In genomic region chr5:137888875-137889759, GRCh38 we compare ENCODE assay signal across 1 cellular context.
TF ChIP-seq lines count a peak whose summit lies in the region.

TSS of gene PKD2L2 (plus strand) at chr5:137889457. CDS start at chr5:137889492, 35 bp downstream.

TF ChIP-seq in K562, 482 proteins besides CTCF, POLR2A, EP300 and RAD21 (continued from another document and continues in another):
- TF ChIP-seq ILK (tag; IDR thresholded peaks at IDR 0.05; ENCODE audit: borderline replicate concordance, low read depth) (no peak), CHD1 (IDR thresholded peaks at IDR 0.05; ENCODE audit: low read length) (peak; percentile 39), ZNF830 (CRISPR knock-in tag; IDR thresholded peaks at IDR 0.05) (no peak), POU5F1 (IDR thresholded peaks at IDR 0.05; ENCODE audit: borderline replicate concordance, low read depth, low read length, partially characterized antibody) (peak; percentile 25), POLR2H (tag; IDR thresholded peaks at IDR 0.05; ENCODE audit: low read depth) (peak; percentile 89), RBM25 (IDR thresholded peaks at IDR 0.05; ENCODE audit: low read depth, low read length, severe bottlenecking) (peak; percentile 97), MEF2D (tag; conservative IDR thresholded peaks at IDR 0.05; ENCODE audit: low read depth) (no peak), PCBP1 (IDR thresholded peaks at IDR 0.05; ENCODE audit: low read depth, low read length, poor library complexity, severe bottlenecking) (no peak), ETS1 (conservative IDR thresholded peaks at IDR 0.05; ENCODE audit: control insufficient read depth, low read depth, low read length) (no peak; the same call in 1 of the 2 replicates), KLF13 (tag; IDR thresholded peaks at IDR 0.05; ENCODE audit: borderline replicate concordance, low read depth) (no peak), PURB (CRISPR knock-in tag; IDR thresholded peaks at IDR 0.05; ENCODE audit: low read depth) (no peak), BACH1 (tag; IDR thresholded peaks at IDR 0.05) (peak; percentile 37; the same call in 1 of the 2 replicates), CGGBP1 (CRISPR knock-in tag; IDR thresholded peaks at IDR 0.05) (no peak), ZNF12 (CRISPR knock-in tag; IDR thresholded peaks at IDR 0.05) (peak; percentile 92), TEAD1 (CRISPR knock-in tag; IDR thresholded peaks at IDR 0.05) (0 out of 4 replicates have a peak, but pooled peaks of 1 of the 2 experiments have one; percentile 57), ZBTB9 (CRISPR knock-in tag; IDR thresholded peaks at IDR 0.05) (peak; percentile 11; the same call in 1 of the 2 replicates), ESRRB (CRISPR knock-in tag; IDR thresholded peaks at IDR 0.05; ENCODE audit: borderline replicate concordance) (no peak), ZNF316 (IDR thresholded peaks at IDR 0.05) (no peak), POLR3A (IDR thresholded peaks at IDR 0.05; ENCODE audit: borderline replicate concordance, extremely low read depth, insufficient read depth, insufficient read length) (no peak), MAZ (CRISPR knock-in tag; conservative IDR thresholded peaks at IDR 0.05 in 1 of 2, IDR thresholded peaks at IDR 0.05 in 1 of 2) (peak; percentile 42 to 68; a peak in 3 of 4 replicates), ATF4 (CRISPR knock-in tag; IDR thresholded peaks at IDR 0.05) (no peak), ZNF785 (CRISPR knock-in tag; IDR thresholded peaks at IDR 0.05) (no peak), ZNF583 (CRISPR knock-in tag; IDR thresholded peaks at IDR 0.05) (no peak), FIP1L1 (IDR thresholded peaks at IDR 0.05; ENCODE audit: low read depth, low read length, poor library complexity, severe bottlenecking) (no peak), ZNF143 (CRISPR knock-in tag; IDR thresholded peaks at IDR 0.05) (no peak), GATAD2B (IDR thresholded peaks at IDR 0.05; ENCODE audit: borderline replicate concordance) (no peak), KDM4B (IDR thresholded peaks at IDR 0.05; ENCODE audit: borderline replicate concordance in 2 of 2, low read depth in 1 of 2) (no peak), U2AF2 (optimal IDR thresholded peaks at IDR 0.05; ENCODE audit: low read depth, low read length) (no peak), ZEB2 (IDR thresholded peaks at IDR 0.05) (no peak), PTBP1 (IDR thresholded peaks at IDR 0.05; ENCODE audit: low read depth, low read length) (peak; percentile 85; the same call in 1 of the 2 replicates), ZNF354B (CRISPR knock-in tag; IDR thresholded peaks at IDR 0.05) (no peak), CHD4 (IDR thresholded peaks at IDR 0.05; ENCODE audit: insufficient read depth, insufficient replicate concordance, low read depth, low read length, poor library complexity, severe bottlenecking) (peak; percentile 97), TOE1 (IDR thresholded peaks at IDR 0.05; ENCODE audit: borderline replicate concordance) (peak; percentile 62), TOE1 (CRISPR knock-in tag; IDR thresholded peaks at IDR 0.05; ENCODE audit: borderline replicate concordance, low read depth) (no peak), HBP1 (CRISPR knock-in tag; IDR thresholded peaks at IDR 0.05) (no peak)
- TF ChIP-seq, protein P1, sequence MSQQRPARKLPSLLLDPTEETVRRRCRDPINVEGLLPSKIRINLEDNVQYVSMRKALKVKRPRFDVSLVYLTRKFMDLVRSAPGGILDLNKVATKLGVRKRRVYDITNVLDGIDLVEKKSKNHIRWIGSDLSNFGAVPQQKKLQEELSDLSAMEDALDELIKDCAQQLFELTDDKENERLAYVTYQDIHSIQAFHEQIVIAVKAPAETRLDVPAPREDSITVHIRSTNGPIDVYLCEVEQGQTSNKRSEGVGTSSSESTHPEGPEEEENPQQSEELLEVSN (IDR thresholded peaks at IDR 0.05; ENCODE audit: borderline replicate concordance in 1 of 2, extremely low read depth in 1 of 2, insufficient read depth in 1 of 2, insufficient read length in 1 of 2, low read depth in 1 of 2, low read length in 1 of 2, poor library complexity in 1 of 2, severe bottlenecking in 1 of 2) = peak; percentile 68 to 79
- TF ChIP-seq, protein P2, sequence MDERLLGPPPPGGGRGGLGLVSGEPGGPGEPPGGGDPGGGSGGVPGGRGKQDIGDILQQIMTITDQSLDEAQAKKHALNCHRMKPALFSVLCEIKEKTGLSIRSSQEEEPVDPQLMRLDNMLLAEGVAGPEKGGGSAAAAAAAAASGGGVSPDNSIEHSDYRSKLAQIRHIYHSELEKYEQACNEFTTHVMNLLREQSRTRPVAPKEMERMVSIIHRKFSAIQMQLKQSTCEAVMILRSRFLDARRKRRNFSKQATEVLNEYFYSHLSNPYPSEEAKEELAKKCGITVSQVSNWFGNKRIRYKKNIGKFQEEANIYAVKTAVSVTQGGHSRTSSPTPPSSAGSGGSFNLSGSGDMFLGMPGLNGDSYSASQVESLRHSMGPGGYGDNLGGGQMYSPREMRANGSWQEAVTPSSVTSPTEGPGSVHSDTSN (CRISPR knock-in tag; IDR thresholded peaks at IDR 0.05; ENCODE audit: low read depth) = no peak
- TF ChIP-seq, protein P2 (tag; conservative IDR thresholded peaks at IDR 0.05; ENCODE audit: low read depth) = no peak
- TF ChIP-seq, protein P3, sequence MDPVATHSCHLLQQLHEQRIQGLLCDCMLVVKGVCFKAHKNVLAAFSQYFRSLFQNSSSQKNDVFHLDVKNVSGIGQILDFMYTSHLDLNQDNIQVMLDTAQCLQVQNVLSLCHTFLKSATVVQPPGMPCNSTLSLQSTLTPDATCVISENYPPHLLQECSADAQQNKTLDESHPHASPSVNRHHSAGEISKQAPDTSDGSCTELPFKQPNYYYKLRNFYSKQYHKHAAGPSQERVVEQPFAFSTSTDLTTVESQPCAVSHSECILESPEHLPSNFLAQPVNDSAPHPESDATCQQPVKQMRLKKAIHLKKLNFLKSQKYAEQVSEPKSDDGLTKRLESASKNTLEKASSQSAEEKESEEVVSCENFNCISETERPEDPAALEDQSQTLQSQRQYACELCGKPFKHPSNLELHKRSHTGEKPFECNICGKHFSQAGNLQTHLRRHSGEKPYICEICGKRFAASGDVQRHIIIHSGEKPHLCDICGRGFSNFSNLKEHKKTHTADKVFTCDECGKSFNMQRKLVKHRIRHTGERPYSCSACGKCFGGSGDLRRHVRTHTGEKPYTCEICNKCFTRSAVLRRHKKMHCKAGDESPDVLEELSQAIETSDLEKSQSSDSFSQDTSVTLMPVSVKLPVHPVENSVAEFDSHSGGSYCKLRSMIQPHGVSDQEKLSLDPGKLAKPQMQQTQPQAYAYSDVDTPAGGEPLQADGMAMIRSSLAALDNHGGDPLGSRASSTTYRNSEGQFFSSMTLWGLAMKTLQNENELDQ (CRISPR knock-in tag; IDR thresholded peaks at IDR 0.05; ENCODE audit: borderline replicate concordance) = no peak
- TF ChIP-seq, protein P4, sequence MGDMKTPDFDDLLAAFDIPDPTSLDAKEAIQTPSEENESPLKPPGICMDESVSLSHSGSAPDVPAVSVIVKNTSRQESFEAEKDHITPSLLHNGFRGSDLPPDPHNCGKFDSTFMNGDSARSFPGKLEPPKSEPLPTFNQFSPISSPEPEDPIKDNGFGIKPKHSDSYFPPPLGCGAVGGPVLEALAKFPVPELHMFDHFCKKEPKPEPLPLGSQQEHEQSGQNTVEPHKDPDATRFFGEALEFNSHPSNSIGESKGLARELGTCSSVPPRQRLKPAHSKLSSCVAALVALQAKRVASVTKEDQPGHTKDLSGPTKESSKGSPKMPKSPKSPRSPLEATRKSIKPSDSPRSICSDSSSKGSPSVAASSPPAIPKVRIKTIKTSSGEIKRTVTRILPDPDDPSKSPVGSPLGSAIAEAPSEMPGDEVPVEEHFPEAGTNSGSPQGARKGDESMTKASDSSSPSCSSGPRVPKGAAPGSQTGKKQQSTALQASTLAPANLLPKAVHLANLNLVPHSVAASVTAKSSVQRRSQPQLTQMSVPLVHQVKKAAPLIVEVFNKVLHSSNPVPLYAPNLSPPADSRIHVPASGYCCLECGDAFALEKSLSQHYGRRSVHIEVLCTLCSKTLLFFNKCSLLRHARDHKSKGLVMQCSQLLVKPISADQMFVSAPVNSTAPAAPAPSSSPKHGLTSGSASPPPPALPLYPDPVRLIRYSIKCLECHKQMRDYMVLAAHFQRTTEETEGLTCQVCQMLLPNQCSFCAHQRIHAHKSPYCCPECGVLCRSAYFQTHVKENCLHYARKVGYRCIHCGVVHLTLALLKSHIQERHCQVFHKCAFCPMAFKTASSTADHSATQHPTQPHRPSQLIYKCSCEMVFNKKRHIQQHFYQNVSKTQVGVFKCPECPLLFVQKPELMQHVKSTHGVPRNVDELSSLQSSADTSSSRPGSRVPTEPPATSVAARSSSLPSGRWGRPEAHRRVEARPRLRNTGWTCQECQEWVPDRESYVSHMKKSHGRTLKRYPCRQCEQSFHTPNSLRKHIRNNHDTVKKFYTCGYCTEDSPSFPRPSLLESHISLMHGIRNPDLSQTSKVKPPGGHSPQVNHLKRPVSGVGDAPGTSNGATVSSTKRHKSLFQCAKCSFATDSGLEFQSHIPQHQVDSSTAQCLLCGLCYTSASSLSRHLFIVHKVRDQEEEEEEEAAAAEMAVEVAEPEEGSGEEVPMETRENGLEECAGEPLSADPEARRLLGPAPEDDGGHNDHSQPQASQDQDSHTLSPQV (IDR thresholded peaks at IDR 0.05) = 0 out of 2 replicates have a peak, but pooled peaks have one; percentile 39
- TF ChIP-seq, protein P5, sequence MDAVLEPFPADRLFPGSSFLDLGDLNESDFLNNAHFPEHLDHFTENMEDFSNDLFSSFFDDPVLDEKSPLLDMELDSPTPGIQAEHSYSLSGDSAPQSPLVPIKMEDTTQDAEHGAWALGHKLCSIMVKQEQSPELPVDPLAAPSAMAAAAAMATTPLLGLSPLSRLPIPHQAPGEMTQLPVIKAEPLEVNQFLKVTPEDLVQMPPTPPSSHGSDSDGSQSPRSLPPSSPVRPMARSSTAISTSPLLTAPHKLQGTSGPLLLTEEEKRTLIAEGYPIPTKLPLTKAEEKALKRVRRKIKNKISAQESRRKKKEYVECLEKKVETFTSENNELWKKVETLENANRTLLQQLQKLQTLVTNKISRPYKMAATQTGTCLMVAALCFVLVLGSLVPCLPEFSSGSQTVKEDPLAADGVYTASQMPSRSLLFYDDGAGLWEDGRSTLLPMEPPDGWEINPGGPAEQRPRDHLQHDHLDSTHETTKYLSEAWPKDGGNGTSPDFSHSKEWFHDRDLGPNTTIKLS (IDR thresholded peaks at IDR 0.05; ENCODE audit: borderline replicate concordance, low read depth) = no peak; the same call in 1 of the 2 replicates
